12 cellular contexts compared by ENCODE assay signal in genomic region chr5:134945041-134945440, GRCh38. TPM values are rescaled to one million over a fixed set of nuclear protein-coding genes. Genes with fewer than 3 reads are reported as not detected.
"Had no signal": no experiment of that assay in that cellular context is flagged by ENCODE, and none has a peak within 500 bp of the region (broad histone marks: within the 10 kb centered on the region; RNA-seq: fewer than 3 reads in every experiment).

No MANE protein-coding gene starts in this region.

- H3K9me3 ChIP-seq: neutrophil, transverse colon had no signal

- H3K27ac Mint-ChIP-seq: activated T-helper 1 cell treated with anti-CD3 and anti-CD28 coated beads, Interleukin-12 subunit alpha, Interleukin-12 subunit beta, Interleukin-2, Interleukin-4 antibody, amounts not matched to agents 30 ng/mL and 10 ng/mL and 1 ng/mL, durations not matched to agents 14 hours and 24 hours and 36 hours; naive B cell; T-cell had no signal

- H3K4me1 ChIP-seq: transverse colon had no signal

- H3K4me3 Mint-ChIP-seq: activated T-helper 1 cell treated with anti-CD3 and anti-CD28 coated beads, Interleukin-12 subunit alpha, Interleukin-12 subunit beta, Interleukin-2, Interleukin-4 antibody, amounts not matched to agents 30 ng/mL and 10 ng/mL and 1 ng/mL, durations not matched to agents 14 hours and 24 hours and 36 hours; naive B cell; T-cell had no signal

- H3K27me3 ChIP-seq: neutrophil, transverse colon had no signal

- H3K4me3 ChIP-seq: transverse colon had no signal

- H3K9me3 Mint-ChIP-seq: activated T-helper 1 cell treated with anti-CD3 and anti-CD28 coated beads, Interleukin-12 subunit alpha, Interleukin-12 subunit beta, Interleukin-2, Interleukin-4 antibody, amounts not matched to agents 30 ng/mL and 10 ng/mL and 1 ng/mL, durations not matched to agents 14 hours and 24 hours and 36 hours; naive B cell; T-cell had no signal

- H3K27ac ChIP-seq: neutrophil, transverse colon, WERI-Rb-1 had no signal

- H3K36me3 ChIP-seq: transverse colon, WERI-Rb-1 had no signal

- H3K27me3 Mint-ChIP-seq: naive B cell, T-cell had no signal

- ATAC-seq: right cardiac atrium, T-cell had no signal

- H3K36me3 Mint-ChIP-seq: naive B cell had no signal

- H3K4me1 Mint-ChIP-seq: T-cell had no signal

- DNase-seq: activated CD4-positive, alpha-beta T cell treated with anti-CD3 and anti-CD28 coated beads for 48 hours; activated naive CD4-positive, alpha-beta T cell; kidney glomerular epithelial cell; naive B cell; right cardiac atrium; small intestine; T-cell; transverse colon; WERI-Rb-1 had no signal

RNA-seq across cellular contexts. Expression of gene CATSPER3, which starts 22.7 kb away (rescaled TPM):
- total RNA-seq: glomerular endothelial cell had no signal
